In genomic region chr17:49001671-49002070, GRCh38 we compare ENCODE assay signal across 17 cellular contexts. TPM values are rescaled to one million over a fixed set of nuclear protein-coding genes. Genes with fewer than 3 reads are reported as not detected.
DNase-seq lines count a peak whose midpoint lies in the region; ATAC-seq and TF ChIP-seq lines count a peak whose summit lies in the region.
"Had no signal": no experiment of that assay in that cellular context is flagged by ENCODE, and none has a peak within 500 bp of the region (broad histone marks: within the 10 kb centered on the region; RNA-seq: fewer than 3 reads in every experiment).

No MANE protein-coding gene starts in this region.

- no peak overlapping the region for H3K4me3 ChIP-seq in CD8-positive, alpha-beta memory T cell (ENCODE audit: low read length)
- H3K4me3 ChIP-seq in NB4 (ENCODE audit: low read depth, low read length): peak overlapping the region; percentile 97
- peak overlapping the region; percentile 92 for H3K4me3 ChIP-seq in neural cell (ENCODE audit: low read length)
- H3K4me3 ChIP-seq: pancreas had no signal

- H3K9me3 ChIP-seq in CD8-positive, alpha-beta memory T cell (ENCODE audit: low read length): no peaks in the 10 kb centered on the region
- H3K9me3 ChIP-seq in neural cell (ENCODE audit: low read length): no peaks in the 10 kb centered on the region
- H3K9me3 ChIP-seq: pancreas, SK-N-SH had no signal

- ATAC-seq in HG02763 (IDR thresholded peaks at IDR 0.05; ENCODE audit: unreplicated experiment): no peak
- ATAC-seq in effector memory CD8-positive, alpha-beta T cell (replicated peaks): no peak
- ATAC-seq: pancreas had no signal

- no peak for TF ChIP-seq POLR2A in NB4 (IDR thresholded peaks at IDR 0.05; ENCODE audit: extremely low read depth, insufficient read length)

- peaks cover 93% of the 10 kb centered on the region for H3K79me2 ChIP-seq in neural cell (replicated peaks; ENCODE audit: insufficient read depth, low read length)

- POLR2A ChIA-PET in CD8-positive, alpha-beta memory T cell (lab: Charles Lee): no interaction called here

- no peak for TF ChIP-seq RAD21 in neural cell (conservative IDR thresholded peaks at IDR 0.05)

- CTCF ChIA-PET in CD8-positive, alpha-beta memory T cell (lab: Charles Lee): no interaction called here

- H2AFZ ChIP-seq in neural cell (ENCODE audit: low read depth, low read length): no peak overlapping the region

- H3K36me3 Mint-ChIP-seq in CD8-positive, alpha-beta memory T cell: no peaks in the 10 kb centered on the region
- H3K36me3 Mint-ChIP-seq in chondrocyte (ENCODE audit: low read depth): peaks cover 8% of the 10 kb centered on the region
- peaks cover 10% of the 10 kb centered on the region for H3K36me3 Mint-ChIP-seq in effector memory CD8-positive, alpha-beta T cell (ENCODE audit: insufficient read depth)

- no peak for DNase-seq in CD8-positive, alpha-beta memory T cell
- DNase-seq in NB4 (ENCODE audit: low read depth): no peak
- no peak for DNase-seq in chondrocyte (ENCODE audit: low spot score)
- DNase-seq in activated T-cell treated with anti-CD3 and anti-CD28 coated beads, Interleukin-2, amount 50 U/mL, for 1 hour: no peak
- no peak for DNase-seq in GOT3 (lab: John Stamatoyannopoulos, UW)
- DNase-seq in effector memory CD8-positive, alpha-beta T cell: no peak
- DNase-seq: activated CD4-positive, alpha-beta memory T cell treated with anti-CD3 and anti-CD28 coated beads for 36 hours; cerebellar nuclear complex; islet precursor cell; mesenchymal stem cell; NCI-H146; pancreas; SK-N-SH had no signal

- peak overlapping the region; percentile 76 for H3K27ac ChIP-seq in CD8-positive, alpha-beta memory T cell (ENCODE audit: low read depth, low read length)
- H3K27ac ChIP-seq in neural cell (ENCODE audit: low read length): no peak overlapping the region
- H3K27ac ChIP-seq: pancreas had no signal

- no peak overlapping the region for H3K4me3 Mint-ChIP-seq in CD8-positive, alpha-beta memory T cell
- peak overlapping the region; percentile 93 for H3K4me3 Mint-ChIP-seq in chondrocyte (ENCODE audit: unreplicated experiment)
- H3K4me3 Mint-ChIP-seq in effector memory CD8-positive, alpha-beta T cell: no peak overlapping the region
- H3K4me3 Mint-ChIP-seq: activated CD4-positive, alpha-beta memory T cell treated with anti-CD3 and anti-CD28 coated beads for 36 hours; stimulated activated naive CD8-positive, alpha-beta T cell treated with anti-CD3 and anti-CD28 coated beads, Interleukin-15, Interleukin-2, amounts not matched to agents 100 ng/mL and 50 ng/mL, for 24 hours had no signal

- peak overlapping the region; percentile 87 for H3K4me2 ChIP-seq in neural cell (ENCODE audit: low read length)
- H3K4me2 ChIP-seq: SK-N-SH had no signal

- H3K9me3 Mint-ChIP-seq in CD8-positive, alpha-beta memory T cell: peaks cover 0 to 11% (median 5%) of the 10 kb centered on the region in 5 donors
- H3K9me3 Mint-ChIP-seq in chondrocyte (ENCODE audit: low read depth): no peaks in the 10 kb centered on the region
- H3K9me3 Mint-ChIP-seq in effector memory CD8-positive, alpha-beta T cell: no peaks in the 10 kb centered on the region
- H3K9me3 Mint-ChIP-seq: activated CD4-positive, alpha-beta memory T cell treated with anti-CD3 and anti-CD28 coated beads for 36 hours; stimulated activated naive CD8-positive, alpha-beta T cell treated with anti-CD3 and anti-CD28 coated beads, Interleukin-15, Interleukin-2, amounts not matched to agents 100 ng/mL and 50 ng/mL, for 24 hours had no signal

- no peak overlapping the region for H3K9ac ChIP-seq in neural cell (ENCODE audit: low read length)
- H3K9ac ChIP-seq: SK-N-SH had no signal

- H3K9me2 ChIP-seq in neural cell (ENCODE audit: insufficient read depth, low read length): no peaks in the 10 kb centered on the region
- H3K9me2 ChIP-seq: SK-N-SH had no signal

- no peak overlapping the region for H3K27ac Mint-ChIP-seq in CD8-positive, alpha-beta memory T cell
- H3K27ac Mint-ChIP-seq in chondrocyte (ENCODE audit: unreplicated experiment): peak overlapping the region; percentile 96
- H3K27ac Mint-ChIP-seq in effector memory CD8-positive, alpha-beta T cell: no peak overlapping the region
- H3K27ac Mint-ChIP-seq: activated CD4-positive, alpha-beta memory T cell treated with anti-CD3 and anti-CD28 coated beads for 36 hours; stimulated activated naive CD8-positive, alpha-beta T cell treated with anti-CD3 and anti-CD28 coated beads, Interleukin-15, Interleukin-2, amounts not matched to agents 100 ng/mL and 50 ng/mL, for 24 hours had no signal

- TF ChIP-seq CTCF in NB4 (IDR thresholded peaks at IDR 0.05; ENCODE audit: low read depth, low read length) (no peak), chondrocyte (IDR thresholded peaks at IDR 0.05) (no peak), neural cell (IDR thresholded peaks at IDR 0.05; ENCODE audit: poor library complexity, severe bottlenecking) (no peak)

- H3K4me1 Mint-ChIP-seq in CD8-positive, alpha-beta memory T cell: peaks cover 9 to 26% (median 16%) of the 10 kb centered on the region in 3 donors
- peaks cover 69% of the 10 kb centered on the region for H3K4me1 Mint-ChIP-seq in chondrocyte (ENCODE audit: low read depth)
- peaks cover 14 to 16% of the 10 kb centered on the region in 2 donors for H3K4me1 Mint-ChIP-seq in effector memory CD8-positive, alpha-beta T cell (ENCODE audit: low read depth in 2 of 2)

- H3K36me3 ChIP-seq in CD8-positive, alpha-beta memory T cell (ENCODE audit: insufficient read depth, low read length): no peaks in the 10 kb centered on the region
- H3K36me3 ChIP-seq in neural cell (ENCODE audit: insufficient read depth, low read length): no peaks in the 10 kb centered on the region
- H3K36me3 ChIP-seq: pancreas had no signal

- peaks cover 6% of the 10 kb centered on the region for H4K20me1 ChIP-seq in neural cell (ENCODE audit: insufficient read depth)

- H3K27me3 Mint-ChIP-seq in CD8-positive, alpha-beta memory T cell: peaks cover 83 to 97% of the 10 kb centered on the region in 2 donors
- no peaks in the 10 kb centered on the region for H3K27me3 Mint-ChIP-seq in chondrocyte (ENCODE audit: low read depth)
- H3K27me3 Mint-ChIP-seq in effector memory CD8-positive, alpha-beta T cell: peaks cover 99 to 100% of the 10 kb centered on the region in 2 donors

- H3K4me1 ChIP-seq in CD8-positive, alpha-beta memory T cell (ENCODE audit: insufficient read depth, low read length): peaks cover 22% of the 10 kb centered on the region
- H3K4me1 ChIP-seq: pancreas had no signal

- TF ChIP-seq EP300 in neural cell (conservative IDR thresholded peaks at IDR 0.05; ENCODE audit: poor library complexity, severe bottlenecking): no peak

- peaks cover 61% of the 10 kb centered on the region for H3K27me3 ChIP-seq in CD8-positive, alpha-beta memory T cell (ENCODE audit: insufficient read depth, low read length, poor library complexity, severe bottlenecking)
- H3K27me3 ChIP-seq in neural cell (ENCODE audit: insufficient read depth, low read depth, low read length): no peaks in the 10 kb centered on the region

- no peaks in the 10 kb centered on the region for H3F3A ChIP-seq in neural cell (ENCODE audit: insufficient read depth, low read length, poor library complexity, severe bottlenecking)

TF ChIP-seq in neural cell, 6 proteins besides CTCF, POLR2A, EP300 and RAD21:
- TF ChIP-seq MXI1 (conservative IDR thresholded peaks at IDR 0.05; ENCODE audit: poor library complexity, severe bottlenecking): no peak
- no peak for TF ChIP-seq EZH2 (IDR thresholded peaks at IDR 0.05; ENCODE audit: borderline replicate concordance, insufficient read depth, low read length, poor library complexity, severe bottlenecking)
- no peak for TF ChIP-seq POLR2AphosphoS5 (IDR thresholded peaks at IDR 0.05)
- TF ChIP-seq TAF1 (IDR thresholded peaks at IDR 0.05; ENCODE audit: low read depth): no peak
- no peak for TF ChIP-seq SMC3 (conservative IDR thresholded peaks at IDR 0.05; ENCODE audit: poor library complexity)
- TF ChIP-seq REST (IDR thresholded peaks at IDR 0.05; ENCODE audit: borderline replicate concordance): no peak

RNA-seq across cellular contexts. Expression of gene IGF2BP1, which starts 4.5 kb away (rescaled TPM):
- under 1 TPM; 0.24 to 0.28 TPM for total RNA-seq in CD8-positive, alpha-beta memory T cell
- polyA plus RNA-seq in CD8-positive, alpha-beta memory T cell: not detected
- 47.1 to 60.0 TPM (median 57.6 TPM) in 3 replicates for total RNA-seq in chondrocyte
- 13.0 and 13.9 TPM in 2 replicates for polyA plus RNA-seq in neural cell
- 33.8 and 40.7 TPM in 2 replicates for polyA minus RNA-seq in neural cell

RNA-seq across cellular contexts. Expression of gene GIP, which starts 33.3 kb away (rescaled TPM):
- not detected for total RNA-seq in CD8-positive, alpha-beta memory T cell
- not detected for polyA plus RNA-seq in CD8-positive, alpha-beta memory T cell
- not detected in 3 replicates for total RNA-seq in chondrocyte
- polyA plus RNA-seq in neural cell: not detected in 2 replicates
- polyA minus RNA-seq in neural cell: not detected in 2 replicates
- total RNA-seq: activated CD4-positive, alpha-beta memory T cell treated with anti-CD3 and anti-CD28 coated beads for 36 hours; glomerular endothelial cell; pancreas had no signal
- polyA plus RNA-seq: pancreas had no signal

RNA-seq across cellular contexts. Expression of gene SNF8, which starts 57.0 kb away (rescaled TPM):
- 100 to 1,000 TPM; 151 to 161 TPM for total RNA-seq in CD8-positive, alpha-beta memory T cell
- polyA plus RNA-seq in CD8-positive, alpha-beta memory T cell: 113 TPM
- total RNA-seq in chondrocyte: 123 to 147 TPM (median 126 TPM) in 3 replicates
- 171 and 223 TPM in 2 replicates for polyA plus RNA-seq in neural cell
- 83.0 and 85.9 TPM in 2 replicates for polyA minus RNA-seq in neural cell

Comparison
In these comparisons a context has a peak if more than half of its experiments do, and no peak if none do; other contexts are left out.
1. RNA of gene IGF2BP1, which starts 4.5 kb away (total RNA-seq): 47.1 to 60.0 TPM in chondrocyte; 0.24 to 0.28 TPM in CD8-positive, alpha-beta memory T cell; every median in the first group is over 10 times any median in the second.